ENCODE assay signal across 17 cellular contexts in genomic region chr22:19052941-19053551, GRCh38.
DNase-seq lines count a peak whose midpoint lies in the region; ATAC-seq lines count a peak whose summit lies in the region.
"Had no signal": no experiment of that assay in that cellular context is flagged by ENCODE, and none has a peak within 500 bp of the region (broad histone marks: within the 10 kb centered on the region; RNA-seq: fewer than 3 reads in every experiment).

No MANE protein-coding gene starts in this region.

- DNase-seq in activated T-cell treated with anti-CD3 and anti-CD28 coated beads, Interleukin-2, amount 50 U/mL, for 24 hours = peak; percentile 20
- DNase-seq in activated T-cell treated with anti-CD3 and anti-CD28 coated beads for 4 hours (no peak), posterior vena cava (ENCODE audit: low spot score) (peak; percentile 63), H4 (ENCODE audit: low spot score) (no peak)
- no peak for DNase-seq in stimulated activated naive CD8-positive, alpha-beta T cell treated with anti-CD3 and anti-CD28 coated beads, Interleukin-15, Interleukin-2, amounts not matched to agents 100 U/mL and 50 U/mL, for 24 hours
- DNase-seq: 8988T, H9, Karpas-422, MM.1S, NCI-H1105, NCI-H187, NCI-H446, NCI-H748 treated with DMSO at 0.1 percent for 48 hours, PC-3 had no signal

- peaks cover 4% of the 10 kb centered on the region for H3K4me1 Mint-ChIP-seq in activated T-cell treated with anti-CD3 and anti-CD28 coated beads, Interleukin-2, amount 50 U/mL, for 24 hours (ENCODE audit: low read depth)
- no peaks in the 10 kb centered on the region for H3K4me1 Mint-ChIP-seq in stimulated activated naive CD8-positive, alpha-beta T cell treated with anti-CD3 and anti-CD28 coated beads, Interleukin-15, Interleukin-2, amounts not matched to agents 100 ng/mL and 50 ng/mL, for 24 hours (ENCODE audit: low read depth)
- H3K4me1 Mint-ChIP-seq: H9 had no signal

- H3K9me3 Mint-ChIP-seq in activated T-cell treated with anti-CD3 and anti-CD28 coated beads, Interleukin-2, amount 50 U/mL, for 24 hours = no peaks in the 10 kb centered on the region
- H3K9me3 Mint-ChIP-seq in stimulated activated naive CD8-positive, alpha-beta T cell treated with anti-CD3 and anti-CD28 coated beads, Interleukin-15, Interleukin-2, amounts not matched to agents 100 ng/mL and 50 ng/mL, for 24 hours = no peaks in the 10 kb centered on the region
- H3K9me3 Mint-ChIP-seq: H9 had no signal

- H3K4me3 Mint-ChIP-seq in activated T-cell treated with anti-CD3 and anti-CD28 coated beads, Interleukin-2, amount 50 U/mL, for 24 hours = no peak overlapping the region
- H3K4me3 Mint-ChIP-seq in stimulated activated naive CD8-positive, alpha-beta T cell treated with anti-CD3 and anti-CD28 coated beads, Interleukin-15, Interleukin-2, amounts not matched to agents 100 ng/mL and 50 ng/mL, for 24 hours = no peak overlapping the region
- H3K4me3 Mint-ChIP-seq: H9 had no signal

- ATAC-seq in stimulated activated naive CD8-positive, alpha-beta T cell treated with anti-CD3 and anti-CD28 coated beads, Interleukin-15, Interleukin-2, amounts not matched to agents 100 U/mL and 50 U/mL, for 24 hours = no peak
- ATAC-seq in HG02852 (IDR thresholded peaks at IDR 0.05; ENCODE audit: unreplicated experiment) = no peak
- no peak for ATAC-seq in GM21619 (IDR thresholded peaks at IDR 0.05; ENCODE audit: unreplicated experiment)
- ATAC-seq: PC-3 had no signal

- peak overlapping the region; percentile 44 for H3K27ac Mint-ChIP-seq in activated T-cell treated with anti-CD3 and anti-CD28 coated beads, Interleukin-2, amount 50 U/mL, for 24 hours
- peak overlapping the region; percentile 3 for H3K27ac Mint-ChIP-seq in stimulated activated naive CD8-positive, alpha-beta T cell treated with anti-CD3 and anti-CD28 coated beads, Interleukin-15, Interleukin-2, amounts not matched to agents 100 ng/mL and 50 ng/mL, for 24 hours

- intact Hi-C loops in posterior vena cava (cut with DNase I) = no loop called here

- peaks cover 91% of the 10 kb centered on the region for H3K36me3 Mint-ChIP-seq in activated T-cell treated with anti-CD3 and anti-CD28 coated beads, Interleukin-2, amount 50 U/mL, for 24 hours (ENCODE audit: low read depth)
- peaks cover 59% of the 10 kb centered on the region for H3K36me3 Mint-ChIP-seq in stimulated activated naive CD8-positive, alpha-beta T cell treated with anti-CD3 and anti-CD28 coated beads, Interleukin-15, Interleukin-2, amounts not matched to agents 100 ng/mL and 50 ng/mL, for 24 hours (ENCODE audit: low read depth)

- no peaks in the 10 kb centered on the region for H3K27me3 Mint-ChIP-seq in activated T-cell treated with anti-CD3 and anti-CD28 coated beads, Interleukin-2, amount 50 U/mL, for 24 hours
- H3K27me3 Mint-ChIP-seq in stimulated activated naive CD8-positive, alpha-beta T cell treated with anti-CD3 and anti-CD28 coated beads, Interleukin-15, Interleukin-2, amounts not matched to agents 100 ng/mL and 50 ng/mL, for 24 hours = no peaks in the 10 kb centered on the region

Comparison
In these comparisons a context has a peak if more than half of its experiments do, and no peak if none do; other contexts are left out.
1. DNase-seq: peak in activated T-cell treated with anti-CD3 and anti-CD28 coated beads, Interleukin-2, amount 50 U/mL, for 24 hours (single experiment) and posterior vena cava (single experiment); none in activated T-cell treated with anti-CD3 and anti-CD28 coated beads for 4 hours (single experiment), stimulated activated naive CD8-positive, alpha-beta T cell treated with anti-CD3 and anti-CD28 coated beads, Interleukin-15, Interleukin-2, amounts not matched to agents 100 U/mL and 50 U/mL, for 24 hours (single experiment) and H4 (single experiment).